15 cellular contexts compared by ENCODE assay signal in genomic region chr11:31560842-31561476, GRCh38. TPM values are rescaled to one million over a fixed set of nuclear protein-coding genes. Genes with fewer than 3 reads are reported as not detected.
DNase-seq lines count a peak whose midpoint lies in the region; ATAC-seq, FAIRE-seq and TF ChIP-seq lines count a peak whose summit lies in the region.
"Had no signal": no experiment of that assay in that cellular context is flagged by ENCODE, and none has a peak within 500 bp of the region (broad histone marks: within the 10 kb centered on the region; RNA-seq: fewer than 3 reads in every experiment).

No MANE protein-coding gene starts in this region.

- no peak overlapping the region for H3K27ac ChIP-seq in epithelial cell of prostate
- H3K27ac ChIP-seq: 22Rv1, A549, C4-2B had no signal

- H3K9me3 Mint-ChIP-seq in stimulated activated effector memory CD8-positive, alpha-beta T cell treated with anti-CD3 and anti-CD28 coated beads, Interleukin-12 subunit alpha, Interleukin-12 subunit beta, amount 100 ng/mL, for 72 hours: no peaks in the 10 kb centered on the region

- H3K27ac Mint-ChIP-seq in stimulated activated effector memory CD8-positive, alpha-beta T cell treated with anti-CD3 and anti-CD28 coated beads, Interleukin-12 subunit alpha, Interleukin-12 subunit beta, amount 100 ng/mL, for 72 hours: no peak overlapping the region
- H3K27ac Mint-ChIP-seq: CD4-positive, alpha-beta T cell; H9 had no signal

- FAIRE-seq in GM12892 (lab: Jason Lieb, UNC): peak; percentile 14
- FAIRE-seq: A549 had no signal

- peak; percentile 14 for DNase-seq in DMS53 (lab: John Stamatoyannopoulos, UW)
- DNase-seq in DMS53 treated with DMSO at 0.1 percent for 48 hours (lab: John Stamatoyannopoulos, UW; ENCODE audit: unreplicated experiment): no peak
- DNase-seq in GM12892 (ENCODE audit: insufficient read length): no peak
- DNase-seq in NCI-H69 (lab: John Stamatoyannopoulos, UW): peak; percentile 37
- DNase-seq in epithelial cell of prostate (ENCODE audit: low read depth, low spot score): peak; percentile 0
- no peak for DNase-seq in COLO668 (lab: John Stamatoyannopoulos, UW; ENCODE audit: unreplicated experiment)
- DNase-seq in stimulated activated effector memory CD8-positive, alpha-beta T cell treated with anti-CD3 and anti-CD28 coated beads, Interleukin-12 subunit alpha, Interleukin-12 subunit beta, amount 100 ng/mL, for 72 hours (ENCODE audit: low spot score in 2 of 2): no peak
- no peak for DNase-seq in DMS153 (lab: John Stamatoyannopoulos, UW)
- DNase-seq: AML-193; CD4-positive, alpha-beta T cell; GOT3; H9 had no signal

- no peak overlapping the region for H3K4me3 Mint-ChIP-seq in stimulated activated effector memory CD8-positive, alpha-beta T cell treated with anti-CD3 and anti-CD28 coated beads, Interleukin-12 subunit alpha, Interleukin-12 subunit beta, amount 100 ng/mL, for 72 hours
- H3K4me3 Mint-ChIP-seq: CD4-positive, alpha-beta T cell; H9 had no signal

- no peak for ATAC-seq in stimulated activated effector memory CD8-positive, alpha-beta T cell treated with anti-CD3 and anti-CD28 coated beads, Interleukin-12 subunit alpha, Interleukin-12 subunit beta, amount 100 ng/mL, for 72 hours
- ATAC-seq: A549 had no signal

- H3K4me1 Mint-ChIP-seq in stimulated activated effector memory CD8-positive, alpha-beta T cell treated with anti-CD3 and anti-CD28 coated beads, Interleukin-12 subunit alpha, Interleukin-12 subunit beta, amount 100 ng/mL, for 72 hours: no peaks in the 10 kb centered on the region

- TF ChIP-seq POLR2A in GM12892 (IDR thresholded peaks at IDR 0.05; ENCODE audit: low read depth, low read length): no peak

- H3K36me3 Mint-ChIP-seq in stimulated activated effector memory CD8-positive, alpha-beta T cell treated with anti-CD3 and anti-CD28 coated beads, Interleukin-12 subunit alpha, Interleukin-12 subunit beta, amount 100 ng/mL, for 72 hours: no peaks in the 10 kb centered on the region

RNA-seq across cellular contexts. Expression of gene ELP4, which starts 51.4 kb away (rescaled TPM):
- polyA plus RNA-seq in GM12892 (2012; ENCODE audit: missing spikeins): 15.3 TPM

RNA-seq across cellular contexts. Expression of gene IMMP1L, which starts 51.5 kb away (rescaled TPM):
- polyA plus RNA-seq in GM12892 (2012; ENCODE audit: missing spikeins): 33.5 TPM

Comparison
In these comparisons a context has a peak if more than half of its experiments do, and no peak if none do; other contexts are left out.
1. DNase-seq: peak in DMS53 (single experiment), NCI-H69 (single experiment) and epithelial cell of prostate (single experiment); none in DMS53 treated with DMSO at 0.1 percent for 48 hours (single experiment), GM12892 (single experiment), COLO668 (single experiment), stimulated activated effector memory CD8-positive, alpha-beta T cell treated with anti-CD3 and anti-CD28 coated beads, Interleukin-12 subunit alpha, Interleukin-12 subunit beta, amount 100 ng/mL, for 72 hours (0 of 2) and DMS153 (single experiment).